1 cellular context compared by ENCODE assay signal in genomic region chr20:46757754-46758678, GRCh38.
TF ChIP-seq lines count a peak whose summit lies in the region.

No MANE protein-coding gene starts in this region.

TF ChIP-seq in HEK293, 187 proteins besides CTCF, POLR2A, EP300 and RAD21 (continued from another document):
- TF ChIP-seq, protein P1, sequence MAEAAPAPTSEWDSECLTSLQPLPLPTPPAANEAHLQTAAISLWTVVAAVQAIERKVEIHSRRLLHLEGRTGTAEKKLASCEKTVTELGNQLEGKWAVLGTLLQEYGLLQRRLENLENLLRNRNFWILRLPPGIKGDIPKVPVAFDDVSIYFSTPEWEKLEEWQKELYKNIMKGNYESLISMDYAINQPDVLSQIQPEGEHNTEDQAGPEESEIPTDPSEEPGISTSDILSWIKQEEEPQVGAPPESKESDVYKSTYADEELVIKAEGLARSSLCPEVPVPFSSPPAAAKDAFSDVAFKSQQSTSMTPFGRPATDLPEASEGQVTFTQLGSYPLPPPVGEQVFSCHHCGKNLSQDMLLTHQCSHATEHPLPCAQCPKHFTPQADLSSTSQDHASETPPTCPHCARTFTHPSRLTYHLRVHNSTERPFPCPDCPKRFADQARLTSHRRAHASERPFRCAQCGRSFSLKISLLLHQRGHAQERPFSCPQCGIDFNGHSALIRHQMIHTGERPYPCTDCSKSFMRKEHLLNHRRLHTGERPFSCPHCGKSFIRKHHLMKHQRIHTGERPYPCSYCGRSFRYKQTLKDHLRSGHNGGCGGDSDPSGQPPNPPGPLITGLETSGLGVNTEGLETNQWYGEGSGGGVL (tag by site-specific recombination; IDR thresholded peaks at IDR 0.05): peak; percentile 49
- TF ChIP-seq ZNF362 (tag by site-specific recombination; IDR thresholded peaks at IDR 0.05) (peak; percentile 46; the same call in 1 of the 2 replicates), ZNF654 (tag by site-specific recombination; IDR thresholded peaks at IDR 0.05; ENCODE audit: low read depth) (peak; percentile 79), ZNF354C (tag by site-specific recombination; IDR thresholded peaks at IDR 0.05; ENCODE audit: borderline replicate concordance, low read depth) (no peak), ZBTB17 (tag by site-specific recombination; IDR thresholded peaks at IDR 0.05) (peak; percentile 50), ZNF175 (tag by site-specific recombination; IDR thresholded peaks at IDR 0.05) (no peak), GFI1B (tag by site-specific recombination; IDR thresholded peaks at IDR 0.05) (no peak), PATZ1 (tag by site-specific recombination; IDR thresholded peaks at IDR 0.05) (peak; percentile 84; the same call in 1 of the 2 replicates), KLF1 (tag by site-specific recombination; IDR thresholded peaks at IDR 0.05) (no peak)
